ENCODE assay signal across 8 cellular contexts in genomic region chr6:25070547-25071366, GRCh38.
DNase-seq lines count a peak whose midpoint lies in the region; ATAC-seq and TF ChIP-seq lines count a peak whose summit lies in the region.

No MANE protein-coding gene starts in this region.

- 0 out of 2 replicates have a peak overlapping the region, but pooled peaks have one; percentile 59 for H2AFZ ChIP-seq in PC-3 (ENCODE audit: low read length)

- H3F3A ChIP-seq in PC-3 (ENCODE audit: low read length, unreplicated experiment), result no peaks in the 10 kb centered on the region

- no peaks in the 10 kb centered on the region for H4K20me1 ChIP-seq in PC-3 (ENCODE audit: low read length)

- no TSS peak for BruUV-seq in PC-3 (replicated peaks; lab: Mats Ljungman, UMichigan)

- CTCF ChIA-PET in PC-3 (lab: Charles Lee), result interaction anchor here (0.6 to 1.0 kb wide), 5 partner anchors 16 to 646 kb away, joined by 3 to 5 read pairs (median 4); no protein-coding TSS in a partner anchor

- peaks cover 9% of the 10 kb centered on the region for H3K27me3 Mint-ChIP-seq in nephron progenitor cell (ENCODE audit: low read depth, poor library complexity)
- H3K27me3 Mint-ChIP-seq in stimulated activated naive CD8-positive, alpha-beta T cell treated with anti-CD3 and anti-CD28 coated beads, Interleukin-15, Interleukin-2, amounts not matched to agents 100 ng/mL and 50 ng/mL, for 24 hours, result no peaks in the 10 kb centered on the region

- intact Hi-C loops in PC-3 (cut with micrococcal nuclease), result loop anchor here (1.0 to 5.0 kb wide), 5 partner anchors 76 to 532 kb away; no protein-coding TSS in a partner anchor

- TF ChIP-seq CTCF in PC-3 (conservative IDR thresholded peaks at IDR 0.05; ENCODE audit: low read depth, low read length) (peak; percentile 93), nephron progenitor cell (IDR thresholded peaks at IDR 0.05) (peak; percentile 91)

- H3K4me1 Mint-ChIP-seq in nephron progenitor cell, result no peaks in the 10 kb centered on the region
- no peaks in the 10 kb centered on the region for H3K4me1 Mint-ChIP-seq in stimulated activated naive CD8-positive, alpha-beta T cell treated with anti-CD3 and anti-CD28 coated beads, Interleukin-15, Interleukin-2, amounts not matched to agents 100 ng/mL and 50 ng/mL, for 24 hours (ENCODE audit: low read depth)

- no peaks in the 10 kb centered on the region for H3K79me2 ChIP-seq in PC-3 (ENCODE audit: low read length)

- no peak overlapping the region for H3K9ac ChIP-seq in PC-3 (ENCODE audit: low read length)

- no peak overlapping the region for H3K27ac Mint-ChIP-seq in nephron progenitor cell
- peak overlapping the region; percentile 85 for H3K27ac Mint-ChIP-seq in stimulated activated naive CD8-positive, alpha-beta T cell treated with anti-CD3 and anti-CD28 coated beads, Interleukin-15, Interleukin-2, amounts not matched to agents 100 ng/mL and 50 ng/mL, for 24 hours

- peaks cover 9% of the 10 kb centered on the region; the same call in 1 of the 2 replicates for H3K4me1 ChIP-seq in PC-3 (ENCODE audit: insufficient read depth, low read length)

- H3K9me3 ChIP-seq in PC-3 (ENCODE audit: low read length), result no peaks in the 10 kb centered on the region

- H3K27me3 ChIP-seq in PC-3 (ENCODE audit: low read length), result no peaks in the 10 kb centered on the region

- no peaks in the 10 kb centered on the region for H3K36me3 ChIP-seq in PC-3 (ENCODE audit: low read depth, low read length)

- peak; percentile 89 for DNase-seq in DMS 273 (lab: John Stamatoyannopoulos, UW; ENCODE audit: unreplicated experiment)
- peak; percentile 86 for DNase-seq in KG1 (lab: John Stamatoyannopoulos, UW)
- DNase-seq in PC-3, result peak; percentile 85
- DNase-seq in activated T-cell treated with anti-CD3 and anti-CD28 coated beads for 48 hours (ENCODE audit: low read depth), result peak; percentile 67
- DNase-seq in fibroblast of gingiva (ENCODE audit: low read depth), result peak; percentile 73
- DNase-seq in nephron progenitor cell, result peak; percentile 76

- peaks cover 11% of the 10 kb centered on the region for H3K9me3 Mint-ChIP-seq in nephron progenitor cell
- peaks cover 4% of the 10 kb centered on the region for H3K9me3 Mint-ChIP-seq in stimulated activated naive CD8-positive, alpha-beta T cell treated with anti-CD3 and anti-CD28 coated beads, Interleukin-15, Interleukin-2, amounts not matched to agents 100 ng/mL and 50 ng/mL, for 24 hours

- H3K4me3 ChIP-seq in PC-3 (ENCODE audit: low read length), result peak overlapping the region; percentile 34; the same call in 1 of the 2 replicates

- ATAC-seq in GM21529 (IDR thresholded peaks at IDR 0.05; ENCODE audit: unreplicated experiment) (peak; percentile 91), PC-3 (peak; percentile 88)

- H3K27ac ChIP-seq in PC-3 (ENCODE audit: low read length), result no peak overlapping the region

- no peak overlapping the region for H3K4me3 Mint-ChIP-seq in nephron progenitor cell
- peak overlapping the region; percentile 68 for H3K4me3 Mint-ChIP-seq in stimulated activated naive CD8-positive, alpha-beta T cell treated with anti-CD3 and anti-CD28 coated beads, Interleukin-15, Interleukin-2, amounts not matched to agents 100 ng/mL and 50 ng/mL, for 24 hours

- H3K9me2 ChIP-seq in PC-3 (replicated peaks; ENCODE audit: low read length), result no peaks in the 10 kb centered on the region

- H3K36me3 Mint-ChIP-seq in nephron progenitor cell (ENCODE audit: low read depth), result no peaks in the 10 kb centered on the region
- no peaks in the 10 kb centered on the region for H3K36me3 Mint-ChIP-seq in stimulated activated naive CD8-positive, alpha-beta T cell treated with anti-CD3 and anti-CD28 coated beads, Interleukin-15, Interleukin-2, amounts not matched to agents 100 ng/mL and 50 ng/mL, for 24 hours (ENCODE audit: low read depth)

- POLR2A ChIA-PET in PC-3 (lab: Charles Lee; ENCODE audit: unreplicated experiment), result interaction anchor here (0.7 kb wide), 1 partner anchor 30 kb away, joined by 4 read pairs; no protein-coding TSS in a partner anchor

- H3K4me2 ChIP-seq in PC-3 (ENCODE audit: low read length), result peak overlapping the region; percentile 71
